In genomic region chrX:48003758-48004457, GRCh38 we compare ENCODE assay signal across 8 cellular contexts. TPM values are rescaled to one million over a fixed set of nuclear protein-coding genes. Genes with fewer than 3 reads are reported as not detected.
DNase-seq lines count a peak whose midpoint lies in the region; ATAC-seq and TF ChIP-seq lines count a peak whose summit lies in the region.

TSS of gene ZNF182 (minus strand) at chrX:48003989. CDS start at chrX:48002609, 1,380 bp downstream.

- H3K27ac Mint-ChIP-seq in activated naive CD8-positive, alpha-beta T cell = peak within 1 kb of the TSS; percentile 99

- peak within 1 kb of the TSS; percentile 88 for H3K4me3 ChIP-seq in osteoblast (ENCODE audit: insufficient read depth, low read length)
- H3K4me3 ChIP-seq in testis = peak within 1 kb of the TSS; percentile 59 to 60

- CTCF ChIA-PET in GM10248 (lab: Yijun Ruan, JAX) = no interaction called here

- peaks cover 26% of the 10 kb centered on the region for H3K4me1 Mint-ChIP-seq in activated naive CD8-positive, alpha-beta T cell (ENCODE audit: low read depth)

- H3K4me1 ChIP-seq in osteoblast (ENCODE audit: insufficient read depth, low read length) (no peaks in the 10 kb centered on the region), testis (no peaks in the 10 kb centered on the region)

- peaks cover 9% of the 10 kb centered on the region for H3K79me2 ChIP-seq in osteoblast (ENCODE audit: insufficient read depth, low read length)

- no peak for TF ChIP-seq POLR2A in testis (IDR thresholded peaks at IDR 0.05)

- no peaks in the 10 kb centered on the region for H3K27me3 ChIP-seq in osteoblast (ENCODE audit: insufficient read depth, low read length)
- no peaks in the 10 kb centered on the region for H3K27me3 ChIP-seq in testis

- H3K36me3 Mint-ChIP-seq in activated naive CD8-positive, alpha-beta T cell = peaks cover 13% of the 10 kb centered on the region

- ATAC-seq in HG02588 (IDR thresholded peaks at IDR 0.05; ENCODE audit: unreplicated experiment) = peak; percentile 94
- peak; percentile 98 for ATAC-seq in SK-N-SH treated with all-trans-retinoic acid at 6 μM for 48 hours

- WGBS in testis, 2 donors = 0 to 1% methylated on average over 23 to 28 of the region's 34 CpGs

- peak within 1 kb of the TSS; percentile 99 for H3K4me3 Mint-ChIP-seq in activated naive CD8-positive, alpha-beta T cell

- H4K20me1 ChIP-seq in osteoblast (ENCODE audit: insufficient read depth, low read length) = no peaks in the 10 kb centered on the region

- H3K9me3 ChIP-seq in osteoblast (ENCODE audit: low read depth, low read length) = no peaks in the 10 kb centered on the region
- no peaks in the 10 kb centered on the region for H3K9me3 ChIP-seq in testis

- no peak for TF ChIP-seq CTCF in GM10248 (IDR thresholded peaks at IDR 0.05; ENCODE audit: control extremely low read depth, extremely low read depth, low read depth, missing control alignments)
- TF ChIP-seq CTCF in osteoblast (IDR thresholded peaks at IDR 0.05; ENCODE audit: extremely low read depth, low read depth, low read length) = no peak
- no peak for TF ChIP-seq CTCF in testis (IDR thresholded peaks at IDR 0.05)

- no peaks in the 10 kb centered on the region for H3K9me3 Mint-ChIP-seq in activated naive CD8-positive, alpha-beta T cell (ENCODE audit: low read depth)

- POLR2A ChIA-PET in GM10248 (lab: Yijun Ruan, JAX) = no interaction called here

- peak within 1 kb of the TSS; percentile 66 for H3K27ac ChIP-seq in osteoblast (ENCODE audit: low read depth, low read length)
- peak within 1 kb of the TSS; percentile 39 to 50 for H3K27ac ChIP-seq in testis

- intact Hi-C loops in testis (cut with DNase I; ENCODE audit: low total_unique reads) = no loop called here

- H3K36me3 ChIP-seq in osteoblast (ENCODE audit: insufficient read depth, low read length) (no peaks in the 10 kb centered on the region), testis (ENCODE audit: low read depth, missing control alignments) (no peaks in the 10 kb centered on the region)

- H3K4me2 ChIP-seq in osteoblast (ENCODE audit: insufficient read depth, low read length) = peak within 1 kb of the TSS; percentile 83

- H3K27me3 Mint-ChIP-seq in activated naive CD8-positive, alpha-beta T cell = no peaks in the 10 kb centered on the region

- peak within 1 kb of the TSS; percentile 95 for H2AFZ ChIP-seq in osteoblast (ENCODE audit: low read length)

- DNase-seq in GM10248 (ENCODE audit: extremely low spot score) (peak; percentile 93), NCI-H1105 (lab: John Stamatoyannopoulos, UW) (peak; percentile 92), glomerular visceral epithelial cell (ENCODE audit: extremely low spot score) (peak; percentile 91), osteoblast (ENCODE audit: insufficient read length, low spot score, missing footprints) (peak; percentile 96), testis (peak; percentile 93)

TF ChIP-seq in SK-N-SH treated with all-trans-retinoic acid at 6 μM for 48 hours, 23 proteins besides CTCF, POLR2A, EP300 and RAD21:
- TF ChIP-seq ZNF70 (CRISPR knock-in tag; IDR thresholded peaks at IDR 0.05) = 0 out of 2 replicates have a peak, but pooled peaks have one; percentile 25
- TF ChIP-seq, protein P1, sequence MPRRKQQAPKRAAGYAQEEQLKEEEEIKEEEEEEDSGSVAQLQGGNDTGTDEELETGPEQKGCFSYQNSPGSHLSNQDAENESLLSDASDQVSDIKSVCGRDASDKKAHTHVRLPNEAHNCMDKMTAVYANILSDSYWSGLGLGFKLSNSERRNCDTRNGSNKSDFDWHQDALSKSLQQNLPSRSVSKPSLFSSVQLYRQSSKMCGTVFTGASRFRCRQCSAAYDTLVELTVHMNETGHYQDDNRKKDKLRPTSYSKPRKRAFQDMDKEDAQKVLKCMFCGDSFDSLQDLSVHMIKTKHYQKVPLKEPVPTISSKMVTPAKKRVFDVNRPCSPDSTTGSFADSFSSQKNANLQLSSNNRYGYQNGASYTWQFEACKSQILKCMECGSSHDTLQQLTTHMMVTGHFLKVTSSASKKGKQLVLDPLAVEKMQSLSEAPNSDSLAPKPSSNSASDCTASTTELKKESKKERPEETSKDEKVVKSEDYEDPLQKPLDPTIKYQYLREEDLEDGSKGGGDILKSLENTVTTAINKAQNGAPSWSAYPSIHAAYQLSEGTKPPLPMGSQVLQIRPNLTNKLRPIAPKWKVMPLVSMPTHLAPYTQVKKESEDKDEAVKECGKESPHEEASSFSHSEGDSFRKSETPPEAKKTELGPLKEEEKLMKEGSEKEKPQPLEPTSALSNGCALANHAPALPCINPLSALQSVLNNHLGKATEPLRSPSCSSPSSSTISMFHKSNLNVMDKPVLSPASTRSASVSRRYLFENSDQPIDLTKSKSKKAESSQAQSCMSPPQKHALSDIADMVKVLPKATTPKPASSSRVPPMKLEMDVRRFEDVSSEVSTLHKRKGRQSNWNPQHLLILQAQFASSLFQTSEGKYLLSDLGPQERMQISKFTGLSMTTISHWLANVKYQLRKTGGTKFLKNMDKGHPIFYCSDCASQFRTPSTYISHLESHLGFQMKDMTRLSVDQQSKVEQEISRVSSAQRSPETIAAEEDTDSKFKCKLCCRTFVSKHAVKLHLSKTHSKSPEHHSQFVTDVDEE (CRISPR knock-in tag; IDR thresholded peaks at IDR 0.05) = 0 out of 2 replicates have a peak, but pooled peaks have one; percentile 22
- no peak for TF ChIP-seq CSDC2 (CRISPR knock-in tag; IDR thresholded peaks at IDR 0.05)
- TF ChIP-seq TCF4 (CRISPR knock-in tag; IDR thresholded peaks at IDR 0.05; ENCODE audit: borderline replicate concordance) = peak; percentile 45
- TF ChIP-seq GLIS3 (CRISPR knock-in tag; IDR thresholded peaks at IDR 0.05) = no peak
- TF ChIP-seq ZNF8 (CRISPR knock-in tag; IDR thresholded peaks at IDR 0.05) = no peak
- TF ChIP-seq CSRNP3 (CRISPR knock-in tag; IDR thresholded peaks at IDR 0.05) = no peak

RNA-seq across cellular contexts. Expression of gene ZNF182, which starts in this region (rescaled TPM):
- total RNA-seq in osteoblast (4.1 and 4.3 TPM in 2 replicates), testis (1 to 10 TPM; 5.8 to 6.1 TPM)
- 3.2 TPM for polyA plus RNA-seq in testis (ENCODE audit: insufficient read depth, low read depth, low replicate concordance)

Comparison
In these comparisons a context has a peak if more than half of its experiments do, and no peak if none do; other contexts are left out.
1. Peak in every context shown above with its lines: DNase-seq, ATAC-seq, H3K4me3 ChIP-seq and H3K27ac ChIP-seq.